Comparison of ENCODE assay signal across 21 cellular contexts in the genomic region with DNA sequence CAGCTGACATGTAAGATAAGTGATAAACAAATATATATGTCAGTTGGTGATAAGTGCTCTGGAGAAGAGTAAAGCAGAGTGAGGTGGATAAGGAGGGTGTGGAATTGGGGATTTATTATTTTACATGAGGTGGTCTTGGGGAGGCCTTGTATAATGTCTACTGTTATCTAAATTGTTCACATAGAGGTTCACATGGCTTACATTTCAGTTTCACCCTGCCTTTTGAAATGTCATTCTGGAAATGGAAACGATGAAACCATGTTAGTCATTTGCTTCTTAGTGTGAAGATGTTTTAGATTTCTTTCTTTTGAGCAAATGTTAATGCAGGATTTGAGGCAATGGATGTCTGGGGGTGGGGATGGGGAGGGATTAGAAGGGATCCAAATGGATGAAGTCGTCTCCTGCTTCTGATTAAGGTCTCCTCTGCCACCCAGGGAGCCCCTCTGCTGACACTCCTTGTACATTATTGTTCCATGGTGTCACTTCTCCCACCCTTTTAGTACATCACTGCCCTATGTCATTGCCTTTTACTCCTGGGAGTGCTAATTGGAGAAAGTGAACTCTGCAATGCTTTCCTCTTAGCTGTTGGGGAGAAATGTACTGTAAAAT.
DNase-seq lines count a peak whose midpoint lies in the region; ATAC-seq lines count a peak whose summit lies in the region.
"Had no signal": no experiment of that assay in that cellular context is flagged by ENCODE, and none has a peak within 500 bp of the region (broad histone marks: within the 10 kb centered on the region; RNA-seq: fewer than 3 reads in every experiment).

No MANE protein-coding gene starts in this region.

- DNase-seq in AG20443 (ENCODE audit: low spot score) (peak; percentile 20), GM03348 (ENCODE audit: low spot score) (peak; percentile 26), adipocyte (ENCODE audit: low read depth) (peak; percentile 47), iris pigment epithelial cell (ENCODE audit: low read depth) (peak; percentile 21), NCI-H526 (lab: John Stamatoyannopoulos, UW) (no peak), CD1c-positive myeloid dendritic cell (ENCODE audit: extremely low spot score) (no peak)
- DNase-seq: activated B cell treated with CpG ODN at 0.5 μM for 24 hours; activated CD8-positive, alpha-beta memory T cell treated with anti-CD3 and anti-CD28 coated beads for 24 hours; activated effector memory CD4-positive, alpha-beta T cell treated with anti-CD3 and anti-CD28 coated beads, Interleukin-2, amount 50 U/mL, for 16 hours; AML-193; dermis blood vessel endothelial cell; lower lobe of right lung; NCI-H1092; NCI-H2081; NCI-H510A; OCI-M1; SIG-M5; T-helper 2 cell had no signal

- H3K9ac ChIP-seq in adipocyte (ENCODE audit: low read length): no peak overlapping the region

- H3K9me3 ChIP-seq in adipocyte (ENCODE audit: control insufficient read depth, low read length): no peaks in the 10 kb centered on the region
- H3K9me3 ChIP-seq: lower lobe of right lung had no signal

- no peak for ATAC-seq in HG03196 (IDR thresholded peaks at IDR 0.05; ENCODE audit: unreplicated experiment)
- ATAC-seq: HCT116, lower lobe of right lung, sciatic nerve had no signal

- H3K4me3 ChIP-seq in adipocyte (ENCODE audit: low read length): no peak overlapping the region
- H3K4me3 ChIP-seq: lower lobe of right lung had no signal

- peaks cover 34% of the 10 kb centered on the region for H3K4me1 ChIP-seq in adipocyte (ENCODE audit: control insufficient read depth, insufficient read depth, low read length)

- H3K27me3 ChIP-seq in adipocyte (replicated peaks; ENCODE audit: control insufficient read depth, insufficient read depth, low read length): no peaks in the 10 kb centered on the region

- H3K36me3 ChIP-seq in adipocyte (ENCODE audit: control insufficient read depth, insufficient read depth, low read length, severe bottlenecking): no peaks in the 10 kb centered on the region
- H3K36me3 ChIP-seq: lower lobe of right lung had no signal

Comparison
In these comparisons a context has a peak if more than half of its experiments do, and no peak if none do; other contexts are left out.
1. DNase-seq: peak in AG20443 (single experiment), GM03348 (single experiment), adipocyte (single experiment) and iris pigment epithelial cell (single experiment); none in NCI-H526 (0 of 2) and CD1c-positive myeloid dendritic cell (single experiment).